Comparison of ENCODE assay signal across 8 cellular contexts in genomic region chr3:39657775-39658174, GRCh38.
"Had no signal": no experiment of that assay in that cellular context is flagged by ENCODE, and none has a peak within 500 bp of the region (broad histone marks: within the 10 kb centered on the region; RNA-seq: fewer than 3 reads in every experiment).

No MANE protein-coding gene starts in this region.

- H3K4me3 ChIP-seq: GM12878 had no signal

- FAIRE-seq: G401.6, GM12878, GM12891, GM12892, GM18507, GM19239 had no signal

- DNase-seq: GDM1, GF-D8 had no signal

- ATAC-seq: GM12878 had no signal
